8 cellular contexts compared by ENCODE assay signal in the genomic region with DNA sequence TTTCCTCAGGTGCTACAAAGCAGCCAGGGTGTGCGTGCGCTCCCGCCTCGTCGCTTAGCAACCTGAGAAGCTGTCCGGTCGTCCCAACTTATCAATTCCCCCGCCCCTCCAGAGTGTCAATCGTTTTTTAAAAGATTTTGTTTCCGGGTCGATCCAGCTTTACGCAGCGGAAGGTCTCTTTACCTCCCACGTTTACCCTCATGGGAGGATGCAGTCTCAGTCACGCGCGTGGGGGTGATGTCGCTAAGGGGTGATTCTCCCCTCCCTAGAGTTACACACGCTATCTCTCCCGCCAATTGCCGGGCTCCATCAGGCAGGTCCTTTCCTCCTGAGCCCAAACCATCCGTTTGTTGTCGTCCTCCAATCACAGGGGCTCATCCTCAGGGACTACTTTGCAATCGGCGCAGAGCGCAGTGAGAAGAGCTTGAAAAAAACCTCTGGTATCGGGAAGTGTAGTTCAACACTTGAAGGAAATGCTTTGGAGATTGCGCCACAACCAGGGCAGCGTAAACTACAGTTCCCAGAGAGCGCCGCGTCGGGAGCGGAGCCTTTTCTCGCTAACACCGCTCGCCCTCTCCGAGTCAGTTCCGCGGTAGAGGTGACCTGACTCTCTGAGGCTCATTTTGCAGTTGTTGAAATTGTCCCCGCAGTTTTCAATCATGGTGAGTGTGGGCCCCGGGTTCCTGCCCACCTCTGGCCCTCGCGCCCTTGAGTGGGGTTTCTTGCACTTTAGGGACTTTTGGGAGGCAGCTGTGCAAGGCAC. TPM values are rescaled to one million over a fixed set of nuclear protein-coding genes. Genes with fewer than 3 reads are reported as not detected.
DNase-seq lines count a peak whose midpoint lies in the region; ATAC-seq and TF ChIP-seq lines count a peak whose summit lies in the region.

A gene (plus strand): TSS at position 579 of the 763 bp plus-strand sequence. CDS start 81 bp downstream, at position 660.
A gene with protein sequence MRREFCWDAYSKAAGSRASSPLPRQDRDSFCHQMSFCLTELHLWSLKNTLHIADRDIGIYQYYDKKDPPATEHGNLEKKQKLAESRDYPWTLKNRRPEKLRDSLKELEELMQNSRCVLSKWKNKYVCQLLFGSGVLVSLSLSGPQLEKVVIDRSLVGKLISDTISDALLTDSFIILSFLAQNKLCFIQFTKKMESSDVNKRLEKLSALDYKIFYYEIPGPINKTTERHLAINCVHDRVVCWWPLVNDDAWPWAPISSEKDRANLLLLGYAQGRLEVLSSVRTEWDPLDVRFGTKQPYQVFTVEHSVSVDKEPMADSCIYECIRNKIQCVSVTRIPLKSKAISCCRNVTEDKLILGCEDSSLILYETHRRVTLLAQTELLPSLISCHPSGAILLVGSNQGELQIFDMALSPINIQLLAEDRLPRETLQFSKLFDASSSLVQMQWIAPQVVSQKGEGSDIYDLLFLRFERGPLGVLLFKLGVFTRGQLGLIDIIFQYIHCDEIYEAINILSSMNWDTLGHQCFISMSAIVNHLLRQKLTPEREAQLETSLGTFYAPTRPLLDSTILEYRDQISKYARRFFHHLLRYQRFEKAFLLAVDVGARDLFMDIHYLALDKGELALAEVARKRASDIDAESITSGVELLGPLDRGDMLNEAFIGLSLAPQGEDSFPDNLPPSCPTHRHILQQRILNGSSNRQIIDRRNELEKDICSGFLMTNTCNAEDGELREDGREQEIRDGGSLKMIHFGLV (minus strand): TSS at position 93 of the 763 bp plus-strand sequence. CDS start 206 bp downstream, outside the sequence.

- TF ChIP-seq POLR2A in GM19099 (IDR thresholded peaks at IDR 0.05; ENCODE audit: extremely low read depth, insufficient read length, low read depth), result peak; percentile 92

- ATAC-seq in HG03378 (IDR thresholded peaks at IDR 0.05; ENCODE audit: unreplicated experiment), result peak; percentile 90

- DNase-seq in AML-193 (lab: John Stamatoyannopoulos, UW), result peak; percentile 99 to 100
- DNase-seq in NCI-H446 treated with DMSO at 0.1 percent for 48 hours (lab: John Stamatoyannopoulos, UW), result peak; percentile 99
- peak; percentile 82 for DNase-seq in activated CD4-positive, CD25-positive, alpha-beta regulatory T cell treated with anti-CD3 and anti-CD28 coated beads, Interleukin-2, amount 50 U/mL, for 72 hours
- peak; percentile 89 for DNase-seq in cerebellum (ENCODE audit: low spot score)
- peak; percentile 99 for DNase-seq in islet precursor cell
- peak; percentile 87 for DNase-seq in stimulated activated CD4-positive, alpha-beta T cell treated with anti-CD3 and anti-CD28 coated beads, Interleukin-12 subunit alpha, Interleukin-12 subunit beta, amount 100 ng/mL, for 4 hours

RNA-seq across cellular contexts. Expression of the first gene that starts in this region (rescaled TPM):
- 123 TPM for total RNA-seq in cerebellum

RNA-seq across cellular contexts. Expression of the second gene that starts in this region (rescaled TPM):
- 34.7 TPM for total RNA-seq in cerebellum

Comparison
In these comparisons a context has a peak if more than half of its experiments do, and no peak if none do; other contexts are left out.
1. Peak in every context shown above with its lines: DNase-seq and ATAC-seq.